Comparison of ENCODE assay signal across 30 cellular contexts in the genomic region with DNA sequence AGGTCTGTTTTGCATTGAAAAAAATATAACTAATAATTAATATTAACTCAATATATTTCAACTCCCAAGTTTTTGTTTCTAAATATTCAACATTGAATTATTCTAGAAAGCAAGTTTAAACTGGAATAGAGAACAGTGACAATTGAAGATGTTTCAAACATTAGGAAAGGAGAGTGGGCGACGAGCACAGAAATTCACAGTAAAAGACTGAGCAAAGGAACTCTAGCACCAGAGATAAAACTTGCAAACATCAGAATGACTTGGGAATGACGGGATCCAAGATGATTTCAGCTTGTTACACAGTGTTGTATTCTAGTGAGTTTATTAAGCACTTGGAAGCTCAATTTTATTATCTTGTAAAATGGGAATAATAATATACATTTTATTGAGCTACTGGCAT. TPM values are rescaled to one million over a fixed set of nuclear protein-coding genes. Genes with fewer than 3 reads are reported as not detected.
"Had no signal": no experiment of that assay in that cellular context is flagged by ENCODE, and none has a peak within 500 bp of the region (broad histone marks: within the 10 kb centered on the region; RNA-seq: fewer than 3 reads in every experiment).

No MANE protein-coding gene starts in this region.

- H3K9me3 Mint-ChIP-seq: stimulated activated memory B cell treated with anti-CD40 and anti-IgM and Interleukin-4, amounts not matched to agents 10 μg/mL and 1 μg/mL and 100 μg/mL, for 72 hours; stimulated activated naive CD8-positive, alpha-beta T cell treated with anti-CD3 and anti-CD28 coated beads, Interleukin-15, amount 100 ng/mL, for 72 hours; type B pancreatic cell had no signal

- H3K27me3 Mint-ChIP-seq: stimulated activated memory B cell treated with anti-CD40 and anti-IgM and Interleukin-4, amounts not matched to agents 10 μg/mL and 1 μg/mL and 100 μg/mL, for 72 hours; stimulated activated naive B cell treated with anti-CD40 and anti-IgM and Interleukin-4, amounts not matched to agents 10 μg/mL and 1 μg/mL and 100 μg/mL, for 72 hours; stimulated activated naive CD8-positive, alpha-beta T cell treated with anti-CD3 and anti-CD28 coated beads, Interleukin-15, amount 100 ng/mL, for 72 hours; stimulated activated naive CD8-positive, alpha-beta T cell treated with anti-CD3 and anti-CD28 coated beads, Interleukin-15, Interleukin-2, amounts not matched to agents 100 ng/mL and 50 ng/mL, for 24 hours; type B pancreatic cell had no signal

- H3K9me3 ChIP-seq: suprapubic skin, testis, thoracic aorta, thyroid gland, tibial artery, tibial nerve, upper lobe of left lung, upper lobe of right lung, uterus, vagina had no signal

- H3K36me3 ChIP-seq: stomach, suprapubic skin, thoracic aorta, thyroid gland, tibial artery, tibial nerve, transverse colon, upper lobe of left lung, upper lobe of right lung, uterus, vagina had no signal

- H3K4me3 Mint-ChIP-seq: stimulated activated effector memory CD8-positive, alpha-beta T cell treated with anti-CD3 and anti-CD28 coated beads, Interleukin-12 subunit alpha, Interleukin-12 subunit beta, amount 100 ng/mL, for 72 hours; stimulated activated memory B cell treated with anti-CD40 and anti-IgM and Interleukin-4, amounts not matched to agents 10 μg/mL and 1 μg/mL and 100 μg/mL, for 72 hours; stimulated activated naive B cell treated with anti-CD40 and anti-IgM and Interleukin-4, amounts not matched to agents 10 μg/mL and 1 μg/mL and 100 μg/mL, for 72 hours; stimulated activated naive CD8-positive, alpha-beta T cell treated with anti-CD3 and anti-CD28 coated beads, Interleukin-15, amount 100 ng/mL, for 72 hours; stimulated activated naive CD8-positive, alpha-beta T cell treated with anti-CD3 and anti-CD28 coated beads, Interleukin-15, Interleukin-2, amounts not matched to agents 100 ng/mL and 50 ng/mL, for 24 hours; type B pancreatic cell had no signal

- DNase-seq: stimulated activated CD4-positive, alpha-beta T cell treated with anti-CD3 and anti-CD28 coated beads, Interleukin-2, amount 100 ng/mL, for 48 hours; stimulated activated CD4-positive, alpha-beta T cell treated with anti-CD3 and anti-CD28 coated beads, Interleukin-4, amount 100 ng/mL, for 1 hour; stimulated activated CD4-positive, alpha-beta T cell treated with anti-CD3 and anti-CD28 coated beads, Interleukin-4, amount 100 ng/mL, for 24 hours; stimulated activated CD4-positive, alpha-beta T cell treated with anti-CD3 and anti-CD28 coated beads, Interleukin-4, amount 100 ng/mL, for 4 hours; stimulated activated CD8-positive, alpha-beta memory T cell treated with anti-CD3 and anti-CD28 coated beads, Interleukin-4, amount 100 ng/mL, for 48 hours; stimulated activated naive B cell treated with anti-CD40 and anti-IgM and Interleukin-4, amounts not matched to agents 10 μg/mL and 1 μg/mL and 100 μg/mL, for 72 hours; stimulated activated naive CD4-positive, alpha-beta T cell; stimulated activated naive CD4-positive, alpha-beta T cell treated with Interleukin-2 at 50 U/mL for 16 hours; stimulated activated naive CD8-positive, alpha-beta T cell treated with anti-CD3 and anti-CD28 coated beads, Interleukin-15, amount 100 ng/mL, for 72 hours; stimulated activated naive CD8-positive, alpha-beta T cell treated with anti-CD3 and anti-CD28 coated beads, Interleukin-15, Interleukin-2, amounts not matched to agents 100 U/mL and 50 U/mL, for 24 hours; stomach; substantia nigra; testis; thyroid gland; tibial artery; transverse colon; trophoblast cell; upper lobe of left lung; upper lobe of right lung; uterus had no signal

- H3K4me1 Mint-ChIP-seq: stimulated activated effector memory CD8-positive, alpha-beta T cell treated with anti-CD3 and anti-CD28 coated beads, Interleukin-12 subunit alpha, Interleukin-12 subunit beta, amount 100 ng/mL, for 72 hours; stimulated activated memory B cell treated with anti-CD40 and anti-IgM and Interleukin-4, amounts not matched to agents 10 μg/mL and 1 μg/mL and 100 μg/mL, for 72 hours; stimulated activated naive B cell treated with anti-CD40 and anti-IgM and Interleukin-4, amounts not matched to agents 10 μg/mL and 1 μg/mL and 100 μg/mL, for 72 hours; stimulated activated naive CD8-positive, alpha-beta T cell treated with anti-CD3 and anti-CD28 coated beads, Interleukin-15, amount 100 ng/mL, for 72 hours had no signal

- H3K36me3 Mint-ChIP-seq: stimulated activated effector memory CD8-positive, alpha-beta T cell treated with anti-CD3 and anti-CD28 coated beads, Interleukin-12 subunit alpha, Interleukin-12 subunit beta, amount 100 ng/mL, for 72 hours; stimulated activated memory B cell treated with anti-CD40 and anti-IgM and Interleukin-4, amounts not matched to agents 10 μg/mL and 1 μg/mL and 100 μg/mL, for 72 hours; stimulated activated naive B cell treated with anti-CD40 and anti-IgM and Interleukin-4, amounts not matched to agents 10 μg/mL and 1 μg/mL and 100 μg/mL, for 72 hours; type B pancreatic cell had no signal

- H3K27ac ChIP-seq: stomach, suprapubic skin, testis, thoracic aorta, thyroid gland, tibial artery, tibial nerve, transverse colon, upper lobe of left lung, upper lobe of right lung, uterus, vagina had no signal

- H3K4me3 ChIP-seq: stomach, suprapubic skin, testis, thoracic aorta, thyroid gland, tibial artery, tibial nerve, transverse colon, upper lobe of left lung, upper lobe of right lung, uterus, vagina had no signal

- H3K27ac Mint-ChIP-seq: stimulated activated effector memory CD8-positive, alpha-beta T cell treated with anti-CD3 and anti-CD28 coated beads, Interleukin-12 subunit alpha, Interleukin-12 subunit beta, amount 100 ng/mL, for 72 hours; stimulated activated memory B cell treated with anti-CD40 and anti-IgM and Interleukin-4, amounts not matched to agents 10 μg/mL and 1 μg/mL and 100 μg/mL, for 72 hours; stimulated activated naive B cell treated with anti-CD40 and anti-IgM and Interleukin-4, amounts not matched to agents 10 μg/mL and 1 μg/mL and 100 μg/mL, for 72 hours; stimulated activated naive CD8-positive, alpha-beta T cell treated with anti-CD3 and anti-CD28 coated beads, Interleukin-15, Interleukin-2, amounts not matched to agents 100 ng/mL and 50 ng/mL, for 24 hours; type B pancreatic cell had no signal

- ATAC-seq: stimulated activated effector memory CD8-positive, alpha-beta T cell treated with anti-CD3 and anti-CD28 coated beads, Interleukin-12 subunit alpha, Interleukin-12 subunit beta, amount 100 ng/mL, for 72 hours; stimulated activated memory B cell treated with anti-CD40 and anti-IgM and Interleukin-4, amounts not matched to agents 10 μg/mL and 1 μg/mL and 100 μg/mL, for 72 hours; stimulated activated naive B cell treated with anti-CD40 and anti-IgM and Interleukin-4, amounts not matched to agents 10 μg/mL and 1 μg/mL and 100 μg/mL, for 72 hours; stimulated activated naive CD8-positive, alpha-beta T cell treated with anti-CD3 and anti-CD28 coated beads, Interleukin-15, amount 100 ng/mL, for 72 hours; stimulated activated naive CD8-positive, alpha-beta T cell treated with anti-CD3 and anti-CD28 coated beads, Interleukin-15, Interleukin-2, amounts not matched to agents 100 U/mL and 50 U/mL, for 24 hours; upper lobe of right lung had no signal

- H3K27me3 ChIP-seq: stomach, suprapubic skin, testis, thyroid gland, tibial artery, tibial nerve, transverse colon, upper lobe of left lung, upper lobe of right lung, uterus, vagina had no signal

- H3K4me1 ChIP-seq: stomach, suprapubic skin, testis, thyroid gland, tibial artery, tibial nerve, transverse colon, upper lobe of left lung, upper lobe of right lung, uterus, vagina had no signal

RNA-seq across cellular contexts. Expression of gene CNTN5, which starts 56.6 kb away (rescaled TPM):
- total RNA-seq: subcutaneous adipose tissue, suprapubic skin, upper lobe of right lung had no signal
- polyA plus RNA-seq: urinary bladder had no signal
